ENCODE assay signal across 6 cellular contexts in genomic region chr10:66552331-66552730, GRCh38.
"Had no signal": no experiment of that assay in that cellular context is flagged by ENCODE, and none has a peak within 500 bp of the region (broad histone marks: within the 10 kb centered on the region; RNA-seq: fewer than 3 reads in every experiment).

No MANE protein-coding gene starts in this region.

- DNase-seq: H9, HCEC 1CT, IMR-90, KG1 had no signal

- H3K4me3 ChIP-seq: GM23338, K562 had no signal

- ATAC-seq: GM23338, K562 had no signal
